ENCODE assay signal across 1 cellular context in the genomic region with DNA sequence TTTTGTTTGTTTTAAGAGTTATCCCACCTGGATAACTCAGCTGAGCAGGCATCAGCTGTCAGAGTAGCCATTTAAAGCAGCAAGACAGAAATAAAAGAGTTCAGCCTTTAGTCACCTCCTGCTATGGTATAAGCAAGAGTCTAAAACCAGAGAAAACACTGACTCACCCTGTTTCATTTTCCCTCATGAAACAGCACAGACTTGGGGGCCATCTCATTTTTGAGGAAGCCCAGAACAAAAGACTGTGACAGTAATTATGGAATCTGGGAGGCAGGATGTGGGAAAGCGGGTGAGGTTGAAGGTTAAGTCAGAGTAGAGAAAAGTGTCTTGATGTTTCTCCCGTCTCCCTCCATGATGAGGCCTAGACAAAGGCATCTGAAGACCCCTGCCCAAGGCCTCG.
TF ChIP-seq lines count a peak whose summit lies in the region.

No MANE protein-coding gene starts in this region.

TF ChIP-seq in WTC11, 78 proteins besides CTCF, POLR2A, EP300 and RAD21:
- TF ChIP-seq CDX4 (CRISPR knock-in tag; IDR thresholded peaks at IDR 0.05; ENCODE audit: borderline replicate concordance) (no peak), CREB1 (CRISPR knock-in tag; IDR thresholded peaks at IDR 0.05) (no peak), ERG (CRISPR knock-in tag; IDR thresholded peaks at IDR 0.05) (no peak), SP1 (CRISPR knock-in tag; conservative IDR thresholded peaks at IDR 0.05) (no peak), NR1H2 (CRISPR knock-in tag; IDR thresholded peaks at IDR 0.05) (no peak)
